8 cellular contexts compared by ENCODE assay signal in genomic region chr17:39753514-39754160, GRCh38. TPM values are rescaled to one million over a fixed set of nuclear protein-coding genes. Genes with fewer than 3 reads are reported as not detected.
DNase-seq lines count a peak whose midpoint lies in the region; ATAC-seq, FAIRE-seq and TF ChIP-seq lines count a peak whose summit lies in the region.

No MANE protein-coding gene starts in this region.

- H3K9me3 Mint-ChIP-seq in MCF 10A (ENCODE audit: unreplicated experiment): no peaks in the 10 kb centered on the region

- H3K9me3 ChIP-seq in Peyer's patch: no peaks in the 10 kb centered on the region

- CTCF ChIA-PET in MCF 10A (lab: Yijun Ruan, JAX): interaction anchor here (0.6 to 5.1 kb wide), 18 partner anchors 13 to 225 kb away, joined by 3 to 50 read pairs (median 4); partner anchors contain the start of genes ERBB2 and MIEN1

- H3K27ac Mint-ChIP-seq in MCF 10A (ENCODE audit: low read depth, unreplicated experiment): no peak overlapping the region

- DNase-seq in D721Med (ENCODE audit: insufficient read length, low spot score) (peak; percentile 61), Peyer's patch (peak in 2 of 3 donors; percentile 78 to 89), MCF 10A (ENCODE audit: unreplicated experiment) (no peak), left kidney (ENCODE audit: low read depth, low spot score) (peak; percentile 76), KBM-7 (no peak)
- peak; percentile 74 for DNase-seq in stimulated activated naive CD8-positive, alpha-beta T cell treated with anti-CD3 and anti-CD28 coated beads, Interleukin-15, Interleukin-2, amounts not matched to agents 100 U/mL and 50 U/mL, for 24 hours

- TF ChIP-seq CTCF in D721Med (IDR thresholded peaks at IDR 0.05; ENCODE audit: insufficient read depth, missing control alignments) (peak; percentile 41), Peyer's patch (IDR thresholded peaks at IDR 0.05) (no peak), MCF 10A (IDR thresholded peaks at IDR 0.05; ENCODE audit: unreplicated experiment) (no peak)

- POLR2A ChIA-PET in MCF 10A (lab: Yijun Ruan, JAX): interaction anchor here (0.5 to 5.5 kb wide), 7 partner anchors 15 to 134 kb away, joined by 3 to 36 read pairs (median 6); partner anchors contain the start of genes ERBB2, GRB7 and PGAP3

- H3K4me1 ChIP-seq in Peyer's patch: peaks cover 0 to 42% (median 19%) of the 10 kb centered on the region in 4 donors

- TF ChIP-seq POLR2A in Peyer's patch (IDR thresholded peaks at IDR 0.05): peak in 1 of 2 donors; percentile 17

- in situ Hi-C loops in KBM-7 (cut with MboI; ENCODE audit: low pct_unique_long_range_greater_than_20kb, low sequenced_read_pairs): no loop called here

- peak overlapping the region; percentile 70 for H3K4me3 Mint-ChIP-seq in MCF 10A (ENCODE audit: unreplicated experiment)

- H3K4me1 Mint-ChIP-seq in MCF 10A (ENCODE audit: insufficient read depth, unreplicated experiment): no peaks in the 10 kb centered on the region

- H3K27me3 ChIP-seq in Peyer's patch: no peaks in the 10 kb centered on the region

- no peak for FAIRE-seq in D721Med (lab: Jason Lieb, UNC)

- intact Hi-C loops in MCF 10A (cut with micrococcal nuclease): loop anchor here (1.0 to 5.0 kb wide), 3 partner anchors 116 to 227 kb away; partner anchors contain the start of genes PSMD3 and STARD3

- no peaks in the 10 kb centered on the region for H3K36me3 Mint-ChIP-seq in MCF 10A (ENCODE audit: insufficient read depth, unreplicated experiment)

- peak; percentile 23 for ATAC-seq in GM18907 (IDR thresholded peaks at IDR 0.05; ENCODE audit: unreplicated experiment)
- peak; percentile 15 for ATAC-seq in HG03064 (IDR thresholded peaks at IDR 0.05; ENCODE audit: low read depth, unreplicated experiment)
- ATAC-seq in stimulated activated naive CD8-positive, alpha-beta T cell treated with anti-CD3 and anti-CD28 coated beads, Interleukin-15, Interleukin-2, amounts not matched to agents 100 U/mL and 50 U/mL, for 24 hours: peak; percentile 2

- H3K4me3 ChIP-seq in Peyer's patch: peak overlapping the region; percentile 44 to 88 (median 68)

- peak overlapping the region; percentile 88 to 98 (median 96) for H3K27ac ChIP-seq in Peyer's patch

- no peaks in the 10 kb centered on the region for H3K36me3 ChIP-seq in Peyer's patch

- peaks cover 38% of the 10 kb centered on the region for H3K27me3 Mint-ChIP-seq in MCF 10A (ENCODE audit: insufficient read depth, unreplicated experiment)

- no TSS peak for BruUV-seq in MCF 10A (replicated peaks; lab: Mats Ljungman, UMichigan)

RNA-seq across cellular contexts. Expression of gene GRB7, which starts 15.9 kb away (rescaled TPM):
- total RNA-seq in Peyer's patch (10 to 100 TPM; 14.0 to 64.0 (median 26.3) TPM), MCF 10A (2022) (7.3 and 10.3 TPM in 2 replicates)

RNA-seq across cellular contexts. Expression of gene MIEN1, which starts 23.3 kb away (rescaled TPM):
- total RNA-seq in Peyer's patch: 10 to 100 TPM; 44.6 to 74.9 (median 57.9) TPM
- 42.1 and 51.3 TPM in 2 replicates for total RNA-seq in MCF 10A (2022)

RNA-seq across cellular contexts. Expression of gene ERBB2, which starts 53.8 kb away (rescaled TPM):
- total RNA-seq in Peyer's patch (100 to 1,000 TPM; 104 to 339 (median 247) TPM), MCF 10A (2022) (33.3 and 33.7 TPM in 2 replicates)

Comparison
In these comparisons a context has a peak if more than half of its experiments do, and no peak if none do; other contexts are left out.
1. DNase-seq: peak in D721Med (single experiment), Peyer's patch (2 of 3), left kidney (single experiment) and stimulated activated naive CD8-positive, alpha-beta T cell treated with anti-CD3 and anti-CD28 coated beads, Interleukin-15, Interleukin-2, amounts not matched to agents 100 U/mL and 50 U/mL, for 24 hours (single experiment); none in MCF 10A (single experiment) and KBM-7 (single experiment).
2. Peak in every context shown above with its lines, with median percentiles within 50 percentile points of each other: ATAC-seq.